ENCODE assay signal across 25 cellular contexts in the genomic region with DNA sequence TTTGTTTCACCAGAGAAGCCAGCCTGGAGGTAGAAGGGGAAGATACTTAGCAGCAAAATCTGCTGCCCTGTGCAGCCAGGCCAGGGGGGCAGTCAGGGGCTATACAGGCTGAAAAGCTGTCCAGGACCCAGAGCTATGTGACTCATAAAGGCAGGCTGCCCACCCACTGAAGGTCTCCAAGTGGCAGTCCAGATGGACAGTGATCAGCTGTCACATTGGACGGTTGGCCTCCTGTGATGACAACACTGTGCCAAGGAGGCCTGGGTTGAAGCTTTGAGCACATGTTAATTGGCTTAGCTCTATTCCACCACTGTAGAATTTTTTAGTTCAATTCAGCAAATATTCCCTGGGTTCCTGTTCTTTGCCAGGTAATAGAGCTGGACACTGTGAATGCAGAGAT.
DNase-seq lines count a peak whose midpoint lies in the region; ATAC-seq, FAIRE-seq and TF ChIP-seq lines count a peak whose summit lies in the region.
"Had no signal": no experiment of that assay in that cellular context is flagged by ENCODE, and none has a peak within 500 bp of the region (broad histone marks: within the 10 kb centered on the region; RNA-seq: fewer than 3 reads in every experiment).

No MANE protein-coding gene starts in this region.

- H3K9me3 Mint-ChIP-seq in glutamatergic neuron (ENCODE audit: unreplicated experiment), result peaks cover 27% of the 10 kb centered on the region
- H3K9me3 Mint-ChIP-seq in activated T-cell treated with anti-CD3 and anti-CD28 coated beads, Interleukin-2, amount 50 U/mL, for 72 hours, result peaks cover 0 to 2% of the 10 kb centered on the region in 2 donors

- no peak for TF ChIP-seq CTCF in bronchial epithelial cell (IDR thresholded peaks at IDR 0.05; ENCODE audit: insufficient read depth, low read length, severe bottlenecking)
- no peak for TF ChIP-seq CTCF in glutamatergic neuron (IDR thresholded peaks at IDR 0.05; ENCODE audit: partially characterized antibody, unreplicated experiment)

- H3K27ac ChIP-seq in BLaER1, result no peak overlapping the region
- H3K27ac ChIP-seq: 22Rv1; BLaER1 treated with 17β-estradiol and CSF1 and Interleukin-3, amounts not matched to agents 10 nM and 100 nM; GM23248 had no signal

- peak overlapping the region; percentile 28 for H3K27ac Mint-ChIP-seq in glutamatergic neuron (ENCODE audit: unreplicated experiment)
- H3K27ac Mint-ChIP-seq in activated T-cell treated with anti-CD3 and anti-CD28 coated beads, Interleukin-2, amount 50 U/mL, for 72 hours, result no peak overlapping the region
- H3K27ac Mint-ChIP-seq: B cell; CD4-positive, alpha-beta T cell had no signal

- H4K20me1 ChIP-seq in BLaER1, result no peaks in the 10 kb centered on the region
- H4K20me1 ChIP-seq: BLaER1 treated with 17β-estradiol and CSF1 and Interleukin-3, amounts not matched to agents 10 nM and 100 nM had no signal

- DNase-seq in DMS 273 (lab: John Stamatoyannopoulos, UW; ENCODE audit: unreplicated experiment), result peak; percentile 58
- no peak for DNase-seq in DMS 273 treated with DMSO at 0.1 percent for 48 hours (lab: John Stamatoyannopoulos, UW)
- no peak for DNase-seq in bronchial epithelial cell (ENCODE audit: low read depth)
- no peak for DNase-seq in glutamatergic neuron
- DNase-seq in Right ventricle myocardium inferior (ENCODE audit: missing footprints), result no peak
- DNase-seq in HAP-1 (ENCODE audit: low spot score in 2 of 2), result no peak
- no peak for DNase-seq in activated T-cell treated with anti-CD3 and anti-CD28 coated beads, Interleukin-2, amount 50 U/mL, for 72 hours
- DNase-seq: CD4-positive, alpha-beta T cell; CD8-positive, alpha-beta memory T cell; DMS153; DND-41; GDM1; GM23248; H7 had no signal

- FAIRE-seq in bronchial epithelial cell (lab: Jason Lieb, UNC), result peak; percentile 18
- FAIRE-seq: A204.1, D721Med, GM12878, GM19239, H1 had no signal

- no peak for ATAC-seq in Right ventricle myocardium inferior
- no peak for ATAC-seq in activated T-cell treated with anti-CD3 and anti-CD28 coated beads, Interleukin-2, amount 50 U/mL, for 72 hours (replicated peaks in 1 of 2)
- ATAC-seq: GM12878, HCT116 had no signal

- peaks cover 37% of the 10 kb centered on the region for H3K36me3 ChIP-seq in BLaER1
- no peaks in the 10 kb centered on the region for H3K36me3 ChIP-seq in bronchial epithelial cell (ENCODE audit: control insufficient read depth, insufficient read depth, low read length)
- no peaks in the 10 kb centered on the region for H3K36me3 ChIP-seq in HAP-1 (replicated peaks)

- peaks cover 35% of the 10 kb centered on the region for H3K4me1 Mint-ChIP-seq in glutamatergic neuron (ENCODE audit: low read depth, unreplicated experiment)
- no peaks in the 10 kb centered on the region for H3K4me1 Mint-ChIP-seq in activated T-cell treated with anti-CD3 and anti-CD28 coated beads, Interleukin-2, amount 50 U/mL, for 72 hours (ENCODE audit: low read depth)
- H3K4me1 Mint-ChIP-seq: B cell; CD14-positive monocyte; CD8-positive, alpha-beta memory T cell had no signal

- H3K36me3 Mint-ChIP-seq in glutamatergic neuron (ENCODE audit: unreplicated experiment), result peaks cover 14% of the 10 kb centered on the region
- H3K36me3 Mint-ChIP-seq in activated T-cell treated with anti-CD3 and anti-CD28 coated beads, Interleukin-2, amount 50 U/mL, for 72 hours (ENCODE audit: insufficient read depth in 2 of 2), result peaks cover 1 to 2% of the 10 kb centered on the region in 2 donors
- H3K36me3 Mint-ChIP-seq: CD14-positive monocyte had no signal

- in situ Hi-C loops in HAP-1 (cut with MboI; ENCODE audit: low sequenced_read_pairs), result no loop called here

- peaks cover 16% of the 10 kb centered on the region for H3K27me3 Mint-ChIP-seq in glutamatergic neuron (ENCODE audit: unreplicated experiment)
- H3K27me3 Mint-ChIP-seq in activated T-cell treated with anti-CD3 and anti-CD28 coated beads, Interleukin-2, amount 50 U/mL, for 72 hours (ENCODE audit: low read depth), result no peaks in the 10 kb centered on the region
- H3K27me3 Mint-ChIP-seq: B cell; CD4-positive, alpha-beta T cell had no signal

- no peak overlapping the region for H3K9ac ChIP-seq in BLaER1
- H3K9ac ChIP-seq: BLaER1 treated with 17β-estradiol and CSF1 and Interleukin-3, amounts not matched to agents 10 nM and 100 nM; GM23248 had no signal

- H3K27me3 ChIP-seq in BLaER1 (no peaks in the 10 kb centered on the region), bronchial epithelial cell (ENCODE audit: control insufficient read depth, insufficient read depth, low read length) (peaks cover 2% of the 10 kb centered on the region), HAP-1 (ENCODE audit: low read depth) (no peaks in the 10 kb centered on the region; the same call in 1 of the 2 replicates)
- H3K27me3 ChIP-seq: BLaER1 treated with 17β-estradiol and CSF1 and Interleukin-3, amounts not matched to agents 10 nM and 100 nM had no signal

- H3K4me2 ChIP-seq in BLaER1, result peak overlapping the region; percentile 26; the same call in 1 of the 2 replicates

- H3K9me3 ChIP-seq in BLaER1 (peaks cover 41% of the 10 kb centered on the region), HAP-1 (no peaks in the 10 kb centered on the region)

- H3K4me3 ChIP-seq in BLaER1, result no peak overlapping the region
- H3K4me3 ChIP-seq in bronchial epithelial cell (ENCODE audit: low read depth, low read length), result no peak overlapping the region
- no peak overlapping the region for H3K4me3 ChIP-seq in HAP-1
- H3K4me3 ChIP-seq: BLaER1 treated with 17β-estradiol and CSF1 and Interleukin-3, amounts not matched to agents 10 nM and 100 nM; GM12878; GM23248 had no signal

- no peak overlapping the region for H3K4me3 Mint-ChIP-seq in glutamatergic neuron (ENCODE audit: unreplicated experiment)
- H3K4me3 Mint-ChIP-seq in activated T-cell treated with anti-CD3 and anti-CD28 coated beads, Interleukin-2, amount 50 U/mL, for 72 hours, result no peak overlapping the region
- H3K4me3 Mint-ChIP-seq: B cell; CD14-positive monocyte; CD4-positive, alpha-beta T cell; CD8-positive, alpha-beta memory T cell had no signal

- peaks cover 30% of the 10 kb centered on the region for H3K4me1 ChIP-seq in BLaER1
- H3K4me1 ChIP-seq in HAP-1, result no peaks in the 10 kb centered on the region

- intact Hi-C loops in Right ventricle myocardium inferior (cut with DNase I), result no loop called here
